In the genomic region with DNA sequence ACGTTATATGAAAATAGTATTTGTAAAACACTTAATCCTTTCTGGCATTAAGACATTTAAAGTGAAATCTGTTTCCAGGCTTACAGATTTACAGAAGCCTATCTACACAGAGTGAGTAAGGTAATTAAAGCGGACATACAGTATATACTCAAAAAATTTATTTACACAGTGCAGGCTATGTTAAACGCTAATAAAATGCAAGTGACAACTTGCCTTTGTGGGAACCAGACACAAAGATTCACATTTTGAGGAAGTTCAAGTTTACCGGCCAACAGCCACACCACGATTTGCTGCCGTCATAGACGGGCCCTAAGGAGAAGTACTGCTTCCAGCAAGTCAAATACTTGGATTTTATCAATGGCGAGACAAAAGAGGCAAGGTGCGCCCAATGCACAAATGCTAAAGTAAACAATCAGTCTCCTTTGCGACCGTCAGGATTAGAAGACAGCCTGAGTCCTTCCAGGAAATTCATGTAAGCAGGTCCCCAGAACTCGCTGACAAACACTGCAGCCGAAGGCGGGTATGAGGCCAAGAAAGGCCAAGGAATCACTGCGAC, we compare ENCODE assay signal across 8 cellular contexts. TPM values are rescaled to one million over a fixed set of nuclear protein-coding genes. Genes with fewer than 3 reads are reported as not detected.
DNase-seq lines count a peak whose midpoint lies in the region; ATAC-seq and TF ChIP-seq lines count a peak whose summit lies in the region.

No MANE protein-coding gene starts in this region.

- no peak overlapping the region for H2BK15ac ChIP-seq in mesendoderm (replicated peaks; ENCODE audit: low read depth)

- H3K4me1 ChIP-seq in colonic mucosa (peaks cover 21% of the 10 kb centered on the region), mesendoderm (ENCODE audit: control insufficient read depth, low read depth, low read length) (peaks cover 7% of the 10 kb centered on the region)

- H2BK120ac ChIP-seq in mesendoderm (ENCODE audit: low read depth, low read length) = no peak overlapping the region

- ATAC-seq in HG03439 (IDR thresholded peaks at IDR 0.05; ENCODE audit: unreplicated experiment) = no peak

- H3K36me3 ChIP-seq in colonic mucosa (no peaks in the 10 kb centered on the region), mesendoderm (ENCODE audit: control insufficient read depth, insufficient read depth, low read length) (peaks cover 4% of the 10 kb centered on the region)

- peaks cover 64% of the 10 kb centered on the region for H3K79me2 ChIP-seq in mesendoderm (ENCODE audit: control insufficient read depth, insufficient read depth, low read length)

- TF ChIP-seq CTCF in AG04450 (IDR thresholded peaks at IDR 0.05; ENCODE audit: low read depth, low read length) (no peak), colonic mucosa (IDR thresholded peaks at IDR 0.05) (no peak)

- H3K9ac ChIP-seq in colonic mucosa (ENCODE audit: low read depth in 2 of 2, low read length in 2 of 2) (peak overlapping the region; percentile 77 to 88), mesendoderm (ENCODE audit: low read length) (peak overlapping the region; percentile 95)

- H3K79me1 ChIP-seq in mesendoderm (ENCODE audit: low read length) = peaks cover 13% of the 10 kb centered on the region

- peak overlapping the region; percentile 87 for H3K4me2 ChIP-seq in mesendoderm (ENCODE audit: low read length)

- no peak for DNase-seq in AG04450 (ENCODE audit: low read depth, low spot score)
- DNase-seq in KBM-7 = peak; percentile 82
- DNase-seq in colonic mucosa = peak; percentile 53
- DNase-seq in mesendoderm = no peak
- no peak for DNase-seq in DMS53 (lab: John Stamatoyannopoulos, UW)
- no peak for DNase-seq in NCI-H2029 treated with DMSO at 0.1 percent for 48 hours (lab: John Stamatoyannopoulos, UW)
- DNase-seq in GOT3 (lab: John Stamatoyannopoulos, UW) = no peak

- H3K27ac ChIP-seq in AG04450 (ENCODE audit: low read depth, low read length) (peak overlapping the region; percentile 43), colonic mucosa (peak overlapping the region; percentile 93), mesendoderm (ENCODE audit: low read depth, low read length) (no peak overlapping the region)

- intact Hi-C loops in colonic mucosa (cut with DNase I) = no loop called here

- no peak overlapping the region for H2AK5ac ChIP-seq in mesendoderm (ENCODE audit: low read length)

- no peak overlapping the region for H3K4ac ChIP-seq in mesendoderm (ENCODE audit: low read depth, low read length)

- H2BK5ac ChIP-seq in mesendoderm (ENCODE audit: low read length) = no peak overlapping the region

- WGBS in mesendoderm (ENCODE audit: extremely low coverage, insufficient coverage, low lambda C conversion rate) = no CpG with 5 or more reads among the region's 15 CpGs

- peak overlapping the region; percentile 98 for H3K56ac ChIP-seq in mesendoderm (ENCODE audit: low read length)

- CTCF ChIA-PET in AG04450 (lab: Charles Lee) = no interaction called here

- POLR2A ChIA-PET in AG04450 (lab: Yijun Ruan, JAX) = no interaction called here

- H3K27me3 ChIP-seq in AG04450 (ENCODE audit: control insufficient read depth, insufficient read depth, low read length) (no peaks in the 10 kb centered on the region), colonic mucosa (no peaks in the 10 kb centered on the region), mesendoderm (ENCODE audit: insufficient read depth, low read length, poor library complexity) (no peaks in the 10 kb centered on the region)

- H4K8ac ChIP-seq in mesendoderm (ENCODE audit: low read depth, low read length) = no peak overlapping the region

- H3K9me3 ChIP-seq in AG04450 (ENCODE audit: control insufficient read depth, insufficient read depth, low read length) (peaks cover 3% of the 10 kb centered on the region; the same call in 1 of the 2 replicates), colonic mucosa (no peaks in the 10 kb centered on the region)

- H3K18ac ChIP-seq in mesendoderm (ENCODE audit: low read length) = no peak overlapping the region

- H3K4me3 ChIP-seq in AG04450 (ENCODE audit: low read depth, low read length) = peak overlapping the region; percentile 92
- peak overlapping the region; percentile 94 for H3K4me3 ChIP-seq in colonic mucosa
- peak overlapping the region; percentile 97 for H3K4me3 ChIP-seq in mesendoderm (ENCODE audit: low read length)

- H4K5ac ChIP-seq in mesendoderm (ENCODE audit: low read length) = no peak overlapping the region

- H3K23ac ChIP-seq in mesendoderm (ENCODE audit: low read length) = no peak overlapping the region

- in situ Hi-C loops in KBM-7 (cut with MboI; ENCODE audit: low pct_unique_long_range_greater_than_20kb, low sequenced_read_pairs) = no loop called here

RNA-seq across cellular contexts. Expression of a gene that starts 0.8 kb away (rescaled TPM):
- 52.8 and 73.2 TPM in 2 replicates for polyA plus RNA-seq in AG04450 (2011; rRNA removed)
- 32.1 and 58.6 TPM in 2 replicates for polyA minus RNA-seq in AG04450 (2011; rRNA and poly(A)+ RNA removed)
- 100 to 1,000 TPM; 121 to 124 TPM for total RNA-seq in colonic mucosa
- 40.0 TPM for polyA plus RNA-seq in mesendoderm (2013, experiment 1 of 2)
- 39.1 TPM for polyA plus RNA-seq in mesendoderm (2013, experiment 2 of 2)

RNA-seq across cellular contexts. Expression of a gene that starts 1.3 kb away (rescaled TPM):
- 4.2 and 6.6 TPM in 2 replicates for polyA plus RNA-seq in AG04450 (2011; rRNA removed)
- polyA minus RNA-seq in AG04450 (2011; rRNA and poly(A)+ RNA removed) = 1.3 and 1.8 TPM in 2 replicates
- 10 to 100 TPM in 1 of 2 donors, 1 to 10 TPM in 1; 6.8 to 28.4 TPM for total RNA-seq in colonic mucosa
- 60.9 TPM for polyA plus RNA-seq in mesendoderm (2013, experiment 1 of 2)
- polyA plus RNA-seq in mesendoderm (2013, experiment 2 of 2) = 62.5 TPM

RNA-seq across cellular contexts. Expression of a gene that starts 60.0 kb away (rescaled TPM):
- 0.09 and 0.11 TPM in 2 replicates for polyA plus RNA-seq in AG04450 (2011; rRNA removed)
- polyA minus RNA-seq in AG04450 (2011; rRNA and poly(A)+ RNA removed) = 0.48 and 0.97 TPM in 2 replicates
- under 1 TPM in 1 of 2 donors, not detected in 1; 0.58 TPM for total RNA-seq in colonic mucosa
- polyA plus RNA-seq in mesendoderm (2013, experiment 1 of 2) = 0.13 TPM
- 0.18 TPM for polyA plus RNA-seq in mesendoderm (2013, experiment 2 of 2)

Comparison
In these comparisons a context has a peak if more than half of its experiments do, and no peak if none do; other contexts are left out.
1. DNase-seq: peak in KBM-7 (single experiment) and colonic mucosa (single experiment); none in AG04450 (single experiment), mesendoderm (single experiment), DMS53 (single experiment), NCI-H2029 treated with DMSO at 0.1 percent for 48 hours (single experiment) and GOT3 (single experiment).
2. Peak in every context shown above with its lines, with median percentiles within 50 percentile points of each other: H3K4me3 ChIP-seq.